12 cellular contexts compared by ENCODE assay signal in genomic region chr18:74595425-74595824, GRCh38. TPM values are rescaled to one million over a fixed set of nuclear protein-coding genes. Genes with fewer than 3 reads are reported as not detected.
A peak's percentile ranks its signal among the peaks of the same experiment; 100 is the strongest.
DNase-seq lines count a peak whose midpoint lies in the region; ATAC-seq, FAIRE-seq and TF ChIP-seq lines count a peak whose summit lies in the region.
"Had no signal": no experiment of that assay in that cellular context is flagged by ENCODE, and none has a peak within 500 bp of the region (broad histone marks: within the 10 kb centered on the region; RNA-seq: fewer than 3 reads in every experiment).

No MANE protein-coding gene starts in this region.

- ATAC-seq in CD4-positive, alpha-beta T cell (ENCODE audit: poor library complexity), result no peak
- no peak for ATAC-seq in naive B cell (ENCODE audit: low read depth in 2 of 2)
- ATAC-seq: esophagus mucosa had no signal

- no peaks in the 10 kb centered on the region for H3K27me3 Mint-ChIP-seq in CD4-positive, alpha-beta T cell
- H3K27me3 Mint-ChIP-seq in H9 (ENCODE audit: low read depth) (0 out of 2 replicates have a peak, but pooled peaks cover 2% of the 10 kb centered on the region), naive B cell (no peaks in the 10 kb centered on the region)
- no peaks in the 10 kb centered on the region for H3K27me3 Mint-ChIP-seq in activated CD4-positive, alpha-beta memory T cell treated with anti-CD3 and anti-CD28 coated beads, Interleukin-2, amount 10 ng/mL, durations not matched to agents 7 days and 5 days

- POLR2A ChIA-PET in CD4-positive, alpha-beta T cell (lab: Charles Lee), result interaction anchor here (0.9 kb wide), 1 partner anchor 615 kb away, joined by 4 read pairs; the partner anchor contains the start of gene TSHZ1
- POLR2A ChIA-PET in activated CD4-positive, alpha-beta memory T cell treated with anti-CD3 and anti-CD28 coated beads, Interleukin-2, amount 10 ng/mL, durations not matched to agents 7 days and 5 days (lab: Charles Lee), result interaction anchor here (1.2 to 2.0 kb wide), 3 partner anchors 11 to 614 kb away, joined by 4 to 12 read pairs (median 6); partner anchors contain the start of genes PTGR3 and TSHZ1

- DNase-seq in CD4-positive, alpha-beta T cell, result no peak
- DNase-seq in H9 (no peak), naive B cell (no peak), NCI-H187 treated with DMSO at 0.1 percent for 48 hours (lab: John Stamatoyannopoulos, UW) (no peak), T-helper 9 cell (no peak), RCC 7860 (ENCODE audit: low spot score) (no peak), GM20000 (ENCODE audit: low spot score) (no peak)
- no peak for DNase-seq in activated CD4-positive, alpha-beta memory T cell treated with anti-CD3 and anti-CD28 coated beads, Interleukin-2, amount 10 ng/mL, durations not matched to agents 7 days and 5 days
- DNase-seq: activated gamma-delta T cell treated with Interleukin-2 at 50 U/mL for 16 hours, DMS53, islet precursor cell had no signal

- no peak overlapping the region for H4K5ac ChIP-seq in H9 (ENCODE audit: insufficient read length, low read depth, low read length)

- H3K56ac ChIP-seq in H9 (ENCODE audit: insufficient read length, low read depth, low read length), result no peak overlapping the region

- peaks cover 6% of the 10 kb centered on the region for H3K23me2 ChIP-seq in H9 (ENCODE audit: insufficient read length, low read depth, low read length, poor library complexity, severe bottlenecking)

- no peak overlapping the region for H3K9ac ChIP-seq in H9 (ENCODE audit: extremely low read depth, insufficient read length, low read length)

- no peak overlapping the region for H3K27ac ChIP-seq in CD4-positive, alpha-beta T cell (ENCODE audit: low read depth, low read length)
- H3K27ac ChIP-seq in H9 (ENCODE audit: insufficient read length, low read depth, low read length), result no peak overlapping the region

- H2BK15ac ChIP-seq in H9 (ENCODE audit: low read depth, low read length), result no peak overlapping the region

- H3K23ac ChIP-seq in H9 (ENCODE audit: insufficient read length, low read depth, low read length), result no peak overlapping the region

- H2BK12ac ChIP-seq in H9 (ENCODE audit: insufficient read length, low read depth, low read length), result no peak overlapping the region

- no peaks in the 10 kb centered on the region for H4K20me1 ChIP-seq in H9 (ENCODE audit: control insufficient read depth, insufficient read depth, insufficient read length)

- H3K14ac ChIP-seq in H9 (ENCODE audit: insufficient read depth, low read length), result no peak overlapping the region

- H3K79me1 ChIP-seq in H9 (ENCODE audit: insufficient read depth, low read depth, low read length, poor library complexity, severe bottlenecking), result peaks cover 5% of the 10 kb centered on the region

- peak overlapping the region; percentile 100 for H3K27ac Mint-ChIP-seq in CD4-positive, alpha-beta T cell
- H3K27ac Mint-ChIP-seq in H9 (no peak overlapping the region), naive B cell (peak overlapping the region in 2 of 6 donors; percentile 48 to 60)
- peak overlapping the region; percentile 48 for H3K27ac Mint-ChIP-seq in activated CD4-positive, alpha-beta memory T cell treated with anti-CD3 and anti-CD28 coated beads, Interleukin-2, amount 10 ng/mL, durations not matched to agents 7 days and 5 days

- no peaks in the 10 kb centered on the region for H3K4me1 ChIP-seq in H9 (ENCODE audit: insufficient read depth, low read length)

- no peak overlapping the region for H2AK5ac ChIP-seq in H9 (ENCODE audit: insufficient read length, low read length)

- peaks cover 3% of the 10 kb centered on the region for H3K9me3 Mint-ChIP-seq in CD4-positive, alpha-beta T cell
- H3K9me3 Mint-ChIP-seq in H9 (no peaks in the 10 kb centered on the region; a peak in 1 of 5 replicates), naive B cell (no peaks in the 10 kb centered on the region)
- H3K9me3 Mint-ChIP-seq in activated CD4-positive, alpha-beta memory T cell treated with anti-CD3 and anti-CD28 coated beads, Interleukin-2, amount 10 ng/mL, durations not matched to agents 7 days and 5 days, result no peaks in the 10 kb centered on the region

- H3K79me2 ChIP-seq in H9 (ENCODE audit: insufficient read depth, low read length), result peaks cover 2% of the 10 kb centered on the region; the same call in 1 of the 2 replicates

- no peak overlapping the region for H3T11ph ChIP-seq in H9 (ENCODE audit: low read length)

- intact Hi-C loops in CD4-positive, alpha-beta T cell (cut with DNase I, micrococcal nuclease), result loop anchor here (5.0 to 10.0 kb wide), 4 partner anchors 241 to 1899 kb away; partner anchors contain the start of genes ZNF516 (in 2 of the 2) and CYB5A (in 1 of the 2)

- CTCF ChIA-PET in CD4-positive, alpha-beta T cell (lab: Charles Lee), result no interaction called here
- CTCF ChIA-PET in activated CD4-positive, alpha-beta memory T cell treated with anti-CD3 and anti-CD28 coated beads, Interleukin-2, amount 10 ng/mL, durations not matched to agents 7 days and 5 days (lab: Charles Lee), result interaction anchor here (2.2 kb wide), 1 partner anchor 36 kb away, joined by 4 read pairs; no protein-coding TSS in a partner anchor

- peaks cover 59% of the 10 kb centered on the region for H3K36me3 Mint-ChIP-seq in CD4-positive, alpha-beta T cell (ENCODE audit: low read depth)
- H3K36me3 Mint-ChIP-seq in H9 (ENCODE audit: insufficient read depth in 1 of 3, low read depth in 3 of 3) (peaks cover 0 to 31% (median 14%) of the 10 kb centered on the region in 3 experiments; a peak in 6 of 7 replicates), naive B cell (no peaks in the 10 kb centered on the region)
- peaks cover 39% of the 10 kb centered on the region for H3K36me3 Mint-ChIP-seq in activated CD4-positive, alpha-beta memory T cell treated with anti-CD3 and anti-CD28 coated beads, Interleukin-2, amount 10 ng/mL, durations not matched to agents 7 days and 5 days (ENCODE audit: low read depth)

- H2BK20ac ChIP-seq in H9 (ENCODE audit: low read depth, low read length, poor library complexity, severe bottlenecking), result no peak overlapping the region

- no peak overlapping the region for H4K91ac ChIP-seq in H9 (ENCODE audit: insufficient read length, low read depth, low read length)

- H2AFZ ChIP-seq in H9 (ENCODE audit: low read length), result no peak overlapping the region

- no peaks in the 10 kb centered on the region for H3K9me3 ChIP-seq in CD4-positive, alpha-beta T cell (ENCODE audit: control insufficient read depth, low read length)
- no peaks in the 10 kb centered on the region for H3K9me3 ChIP-seq in H9 (ENCODE audit: control insufficient read depth, low read depth, low read length)

- FAIRE-seq in RCC 7860 (lab: Jason Lieb, UNC), result no peak

- no peak overlapping the region for H2BK120ac ChIP-seq in H9 (ENCODE audit: low read depth, low read length, poor library complexity, severe bottlenecking)

- H3K4me3 Mint-ChIP-seq in CD4-positive, alpha-beta T cell, result peak overlapping the region; percentile 98
- H3K4me3 Mint-ChIP-seq in H9 (peak overlapping the region; percentile 21 to 30; a peak in 3 of 5 replicates), naive B cell (peak overlapping the region in 7 of 8 donors; percentile 18 to 97 (median 73))
- H3K4me3 Mint-ChIP-seq in activated CD4-positive, alpha-beta memory T cell treated with anti-CD3 and anti-CD28 coated beads, Interleukin-2, amount 10 ng/mL, durations not matched to agents 7 days and 5 days, result peak overlapping the region; percentile 49

- no peak for TF ChIP-seq CTCF in CD4-positive, alpha-beta T cell (IDR thresholded peaks at IDR 0.05)
- TF ChIP-seq CTCF in H9 (conservative IDR thresholded peaks at IDR 0.05), result no peak
- TF ChIP-seq CTCF in GM20000 (IDR thresholded peaks at IDR 0.05; ENCODE audit: extremely low read depth, missing control alignments), result no peak

- H3K4me1 Mint-ChIP-seq in CD4-positive, alpha-beta T cell (ENCODE audit: low read depth), result peaks cover 55% of the 10 kb centered on the region
- H3K4me1 Mint-ChIP-seq in H9, result peaks cover 13 to 14% of the 10 kb centered on the region in 2 experiments
- peaks cover 49% of the 10 kb centered on the region for H3K4me1 Mint-ChIP-seq in activated CD4-positive, alpha-beta memory T cell treated with anti-CD3 and anti-CD28 coated beads, Interleukin-2, amount 10 ng/mL, durations not matched to agents 7 days and 5 days
- H3K4me1 Mint-ChIP-seq in naive B cell, result peaks cover 34 to 49% (median 43%) of the 10 kb centered on the region in 3 donors

- no peak overlapping the region for H3K18ac ChIP-seq in H9 (ENCODE audit: insufficient read length, low read depth, low read length)

- no peaks in the 10 kb centered on the region for H3K27me3 ChIP-seq in CD4-positive, alpha-beta T cell (ENCODE audit: control insufficient read depth, insufficient read depth, low read length)
- no peaks in the 10 kb centered on the region for H3K27me3 ChIP-seq in H9 (ENCODE audit: insufficient read depth, low read length)

- H4K8ac ChIP-seq in H9 (replicated peaks; ENCODE audit: insufficient read length, low read depth, low read length), result no peak overlapping the region

- H3K4ac ChIP-seq in H9 (ENCODE audit: low read depth, low read length), result no peak overlapping the region

- no peak overlapping the region for H2BK5ac ChIP-seq in H9 (ENCODE audit: insufficient read length, low read length)

- no peak overlapping the region for H3K4me2 ChIP-seq in H9 (ENCODE audit: insufficient read depth, insufficient read length, low read length)

RNA-seq across cellular contexts. Expression of gene ZNF407, which starts 2.2 kb away (rescaled TPM):
- total RNA-seq in CD4-positive, alpha-beta T cell, result 10 to 100 TPM; 23.2 to 24.7 TPM
- 8.2 and 8.7 TPM in 2 replicates for total RNA-seq in H9 (2021)
- total RNA-seq in activated CD4-positive, alpha-beta memory T cell treated with anti-CD3 and anti-CD28 coated beads, Interleukin-2, amount 10 ng/mL, durations not matched to agents 7 days and 5 days, result 10 to 100 TPM; 11.7 to 13.4 TPM
- polyA plus RNA-seq in naive B cell (ENCODE audit: low read depth in 6 of 6), result 1 to 10 TPM; 1.6 to 9.5 (median 4.9) TPM

Comparison
In these comparisons a context has a peak if more than half of its experiments do, and no peak if none do; other contexts are left out.
1. H3K27ac Mint-ChIP-seq: peak in CD4-positive, alpha-beta T cell (single experiment) and activated CD4-positive, alpha-beta memory T cell treated with anti-CD3 and anti-CD28 coated beads, Interleukin-2, amount 10 ng/mL, durations not matched to agents 7 days and 5 days (single experiment); none in H9 (0 of 3).
2. H3K4me3 Mint-ChIP-seq: peak in every context shown above with its lines; median percentile 98 in CD4-positive, alpha-beta T cell; 73 in naive B cell; 49 in activated CD4-positive, alpha-beta memory T cell treated with anti-CD3 and anti-CD28 coated beads, Interleukin-2, amount 10 ng/mL, durations not matched to agents 7 days and 5 days; 26 in H9.